ENCODE assay signal across 1 cellular context in the genomic region with DNA sequence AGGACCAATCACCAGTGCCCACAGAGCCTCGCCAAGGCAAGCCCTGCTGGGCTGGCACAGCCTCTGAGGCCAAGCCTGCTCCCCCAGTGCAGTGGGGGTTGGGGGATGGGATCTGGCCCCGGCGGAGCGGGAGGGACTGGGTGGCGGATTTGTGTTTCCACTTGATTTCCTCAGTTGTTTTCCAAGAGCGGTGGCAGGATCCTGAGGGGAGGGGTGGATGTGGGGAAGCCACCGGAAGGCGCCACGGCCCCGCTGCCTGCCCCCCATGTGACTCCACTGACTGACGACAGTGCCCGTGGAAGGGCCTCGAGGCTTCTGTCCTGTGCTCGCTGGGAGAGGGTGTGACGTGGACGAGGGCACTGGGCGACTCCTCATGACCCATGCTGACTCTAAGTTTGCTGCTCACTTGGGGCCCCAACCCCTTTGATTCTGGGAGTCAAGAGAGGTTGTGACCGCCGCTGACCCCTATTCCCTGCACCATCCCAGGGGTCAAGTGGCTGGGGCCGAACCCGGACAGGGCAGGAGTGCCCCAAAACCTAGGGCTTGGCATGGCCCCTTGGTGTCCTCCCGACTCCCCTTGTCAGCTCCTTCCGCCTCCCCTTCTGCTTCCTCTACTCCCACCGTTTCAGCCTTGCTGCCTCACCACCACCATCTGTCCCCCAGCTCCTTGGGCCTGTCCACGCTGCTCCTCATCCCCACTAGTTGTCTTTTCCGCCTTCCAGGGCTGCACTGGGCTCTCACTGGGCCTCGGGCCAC.
TF ChIP-seq lines count a peak whose summit lies in the region.

No MANE protein-coding gene starts in this region.

TF ChIP-seq in HCT116, 20 proteins besides CTCF, POLR2A, EP300 and RAD21 (continued from another document):
- TF ChIP-seq, protein P1, sequence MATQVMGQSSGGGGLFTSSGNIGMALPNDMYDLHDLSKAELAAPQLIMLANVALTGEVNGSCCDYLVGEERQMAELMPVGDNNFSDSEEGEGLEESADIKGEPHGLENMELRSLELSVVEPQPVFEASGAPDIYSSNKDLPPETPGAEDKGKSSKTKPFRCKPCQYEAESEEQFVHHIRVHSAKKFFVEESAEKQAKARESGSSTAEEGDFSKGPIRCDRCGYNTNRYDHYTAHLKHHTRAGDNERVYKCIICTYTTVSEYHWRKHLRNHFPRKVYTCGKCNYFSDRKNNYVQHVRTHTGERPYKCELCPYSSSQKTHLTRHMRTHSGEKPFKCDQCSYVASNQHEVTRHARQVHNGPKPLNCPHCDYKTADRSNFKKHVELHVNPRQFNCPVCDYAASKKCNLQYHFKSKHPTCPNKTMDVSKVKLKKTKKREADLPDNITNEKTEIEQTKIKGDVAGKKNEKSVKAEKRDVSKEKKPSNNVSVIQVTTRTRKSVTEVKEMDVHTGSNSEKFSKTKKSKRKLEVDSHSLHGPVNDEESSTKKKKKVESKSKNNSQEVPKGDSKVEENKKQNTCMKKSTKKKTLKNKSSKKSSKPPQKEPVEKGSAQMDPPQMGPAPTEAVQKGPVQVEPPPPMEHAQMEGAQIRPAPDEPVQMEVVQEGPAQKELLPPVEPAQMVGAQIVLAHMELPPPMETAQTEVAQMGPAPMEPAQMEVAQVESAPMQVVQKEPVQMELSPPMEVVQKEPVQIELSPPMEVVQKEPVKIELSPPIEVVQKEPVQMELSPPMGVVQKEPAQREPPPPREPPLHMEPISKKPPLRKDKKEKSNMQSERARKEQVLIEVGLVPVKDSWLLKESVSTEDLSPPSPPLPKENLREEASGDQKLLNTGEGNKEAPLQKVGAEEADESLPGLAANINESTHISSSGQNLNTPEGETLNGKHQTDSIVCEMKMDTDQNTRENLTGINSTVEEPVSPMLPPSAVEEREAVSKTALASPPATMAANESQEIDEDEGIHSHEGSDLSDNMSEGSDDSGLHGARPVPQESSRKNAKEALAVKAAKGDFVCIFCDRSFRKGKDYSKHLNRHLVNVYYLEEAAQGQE (IDR thresholded peaks at IDR 0.05; ENCODE audit: low read depth) = no peak
